ENCODE assay signal across 15 cellular contexts in genomic region chr22:19872779-19873137, GRCh38. TPM values are rescaled to one million over a fixed set of nuclear protein-coding genes. Genes with fewer than 3 reads are reported as not detected.
DNase-seq lines count a peak whose midpoint lies in the region; TF ChIP-seq lines count a peak whose summit lies in the region.
"Had no signal": no experiment of that assay in that cellular context is flagged by ENCODE, and none has a peak within 500 bp of the region (broad histone marks: within the 10 kb centered on the region; RNA-seq: fewer than 3 reads in every experiment).

No MANE protein-coding gene starts in this region.

- WGBS in neuronal stem cell (ENCODE audit: extremely low coverage in 2 of 2, insufficient read length in 2 of 2, insufficient replicate concordance in 1 of 2), 2 donors, result no CpG with 5 or more reads among the region's 7 CpGs

- H3K27me3 ChIP-seq in Peyer's patch (no peaks in the 10 kb centered on the region), neuronal stem cell (ENCODE audit: control insufficient read depth in 3 of 3, insufficient read depth in 3 of 3, low read depth in 1 of 3, low read length in 3 of 3) (no peaks in the 10 kb centered on the region), Caco-2 (replicated peaks; ENCODE audit: control insufficient read depth, insufficient read depth, low read length) (no peaks in the 10 kb centered on the region)
- H3K27me3 ChIP-seq: tibial nerve had no signal

- H2BK15ac ChIP-seq in neuronal stem cell (ENCODE audit: low read length), result peak overlapping the region; percentile 89

- no peak overlapping the region for H3K4ac ChIP-seq in neuronal stem cell (ENCODE audit: low read length)

- H3K36me3 ChIP-seq in Peyer's patch, result peaks cover 0 to 5% (median 0%) of the 10 kb centered on the region in 3 donors
- H3K36me3 ChIP-seq in neuronal stem cell (replicated peaks in 1 of 2; ENCODE audit: control insufficient read depth in 2 of 2, insufficient read depth in 2 of 2, low read length in 2 of 2), result peaks cover 0 to 3% of the 10 kb centered on the region in 2 donors
- H3K36me3 ChIP-seq in Caco-2 (ENCODE audit: control insufficient read depth, insufficient read depth, low read length), result no peaks in the 10 kb centered on the region

- H3K9me3 ChIP-seq in Peyer's patch (no peaks in the 10 kb centered on the region), neuronal stem cell (replicated peaks in 1 of 2; ENCODE audit: control insufficient read depth in 2 of 2, insufficient read depth in 1 of 2, low read depth in 1 of 2, low read length in 2 of 2) (no peaks in the 10 kb centered on the region), Caco-2 (no peaks in the 10 kb centered on the region)
- H3K9me3 ChIP-seq: tibial nerve had no signal

- H3K27me3 Mint-ChIP-seq in type B pancreatic cell, result no peaks in the 10 kb centered on the region
- H3K27me3 Mint-ChIP-seq in Caco-2 (ENCODE audit: insufficient read depth, unreplicated experiment), result no peaks in the 10 kb centered on the region

- H2BK12ac ChIP-seq in neuronal stem cell (ENCODE audit: low read length), result no peak overlapping the region

- H3K4me3 ChIP-seq in Peyer's patch (no peak overlapping the region), neuronal stem cell (ENCODE audit: low read length in 2 of 2) (no peak overlapping the region), Caco-2 (ENCODE audit: low read depth, low read length) (no peak overlapping the region)
- H3K4me3 ChIP-seq: tibial nerve had no signal

- H3K14ac ChIP-seq in neuronal stem cell (ENCODE audit: low read length), result peak overlapping the region; percentile 82

- H3K4me1 ChIP-seq in Peyer's patch (peaks cover 0 to 15% (median 0%) of the 10 kb centered on the region in 4 donors), neuronal stem cell (ENCODE audit: control insufficient read depth in 2 of 2, insufficient read depth in 1 of 2, low read depth in 1 of 2, low read length in 2 of 2) (peaks cover 17 to 18% of the 10 kb centered on the region in 2 donors), Caco-2 (no peaks in the 10 kb centered on the region)

- H3K4me1 Mint-ChIP-seq in type B pancreatic cell (ENCODE audit: unreplicated experiment), result no peaks in the 10 kb centered on the region
- H3K4me1 Mint-ChIP-seq in Caco-2 (ENCODE audit: low read depth, unreplicated experiment), result no peaks in the 10 kb centered on the region

- H3K27ac Mint-ChIP-seq in type B pancreatic cell (no peak overlapping the region), Caco-2 (ENCODE audit: unreplicated experiment) (no peak overlapping the region)
- H3K27ac Mint-ChIP-seq: activated T-cell treated with anti-CD3 and anti-CD28 coated beads, Interleukin-2, amount 50 U/mL, for 72 hours had no signal

- no TSS peak for BruUV-seq in Caco-2 (replicated peaks; lab: Mats Ljungman, UMichigan)

- H3K18ac ChIP-seq in neuronal stem cell (ENCODE audit: low read length), result peak overlapping the region; percentile 70

- TF ChIP-seq POLR2A in Peyer's patch (IDR thresholded peaks at IDR 0.05), result no peak

- H3K27ac ChIP-seq in Peyer's patch (peak overlapping the region in 1 of 4 donors; percentile 3), neuronal stem cell (replicated peaks; ENCODE audit: low read length) (no peak overlapping the region)

- no peak overlapping the region for H2AFZ ChIP-seq in neuronal stem cell (ENCODE audit: low read length)

- no peaks in the 10 kb centered on the region for H3K36me3 Mint-ChIP-seq in type B pancreatic cell
- peaks cover 2% of the 10 kb centered on the region for H3K36me3 Mint-ChIP-seq in Caco-2 (ENCODE audit: insufficient read depth, unreplicated experiment)
- H3K36me3 Mint-ChIP-seq: brain had no signal

- H3K4me2 ChIP-seq in neuronal stem cell (ENCODE audit: insufficient read depth, low read length, poor library complexity, severe bottlenecking), result no peak overlapping the region

- H3K79me1 ChIP-seq in neuronal stem cell (ENCODE audit: low read depth, low read length), result peaks cover 5% of the 10 kb centered on the region

- H2BK5ac ChIP-seq in neuronal stem cell (ENCODE audit: low read length), result peak overlapping the region; percentile 35

- CTCF ChIA-PET in Caco-2 (lab: Charles Lee), result no interaction called here

- DNase-seq in NCI-H345 (lab: John Stamatoyannopoulos, UW) (peak; percentile 6), NCI-H345 treated with DMSO at 0.1 percent for 48 hours (lab: John Stamatoyannopoulos, UW; ENCODE audit: unreplicated experiment) (no peak), DMS79 treated with DMSO at 0.1 percent for 48 hours (lab: John Stamatoyannopoulos, UW) (peak; percentile 44), Peyer's patch (peak in 2 of 3 donors; percentile 48 to 51), neuronal stem cell (ENCODE audit: low spot score) (no peak), type B pancreatic cell (ENCODE audit: extremely low spot score, unreplicated experiment) (no peak), NCI-H1092 treated with DMSO at 0.1 percent for 48 hours (lab: John Stamatoyannopoulos, UW) (no peak), Caco-2 (no peak)
- DNase-seq: activated T-cell treated with anti-CD3 and anti-CD28 coated beads, Interleukin-2, amount 50 U/mL, for 72 hours; DMS 273 treated with DMSO at 0.1 percent for 48 hours; kidney glomerular epithelial cell; SIG-M5 had no signal

- POLR2A ChIA-PET in Caco-2 (lab: Charles Lee), result no interaction called here

- H4K8ac ChIP-seq in neuronal stem cell (ENCODE audit: low read depth, low read length), result peak overlapping the region; percentile 86

- H3K4me3 Mint-ChIP-seq in type B pancreatic cell (no peak overlapping the region), Caco-2 (ENCODE audit: unreplicated experiment) (no peak overlapping the region)
- H3K4me3 Mint-ChIP-seq: activated T-cell treated with anti-CD3 and anti-CD28 coated beads, Interleukin-2, amount 50 U/mL, for 72 hours; brain; neural crest cell had no signal

- no peak overlapping the region for H4K91ac ChIP-seq in neuronal stem cell (ENCODE audit: low read depth, low read length, poor library complexity)

- peak overlapping the region; percentile 24 for H2AK5ac ChIP-seq in neuronal stem cell (ENCODE audit: low read depth, low read length)

- intact Hi-C loops in Caco-2 (cut with micrococcal nuclease; ENCODE audit: unreplicated experiment), result no loop called here

- TF ChIP-seq CTCF in Peyer's patch (IDR thresholded peaks at IDR 0.05) (no peak), type B pancreatic cell (conservative IDR thresholded peaks at IDR 0.05) (no peak), Caco-2 (IDR thresholded peaks at IDR 0.05; ENCODE audit: insufficient read depth in 1 of 2, low read depth in 1 of 2, low read length in 1 of 2, severe bottlenecking in 1 of 2, unreplicated experiment in 1 of 2) (no peak)

- H3K23ac ChIP-seq in neuronal stem cell (ENCODE audit: low read depth, low read length, poor library complexity), result peak overlapping the region; percentile 83

- H3K9me3 Mint-ChIP-seq in type B pancreatic cell (no peaks in the 10 kb centered on the region), Caco-2 (ENCODE audit: unreplicated experiment) (no peaks in the 10 kb centered on the region)
- H3K9me3 Mint-ChIP-seq: activated T-cell treated with anti-CD3 and anti-CD28 coated beads, Interleukin-2, amount 50 U/mL, for 72 hours; brain; neural crest cell had no signal

- H3K9ac ChIP-seq in neuronal stem cell (ENCODE audit: low read depth, low read length, poor library complexity), result no peak overlapping the region

- H2BK120ac ChIP-seq in neuronal stem cell (ENCODE audit: low read depth, low read length), result no peak overlapping the region

RNA-seq across cellular contexts. Expression of gene GNB1L, which starts 18.1 kb away (rescaled TPM):
- total RNA-seq in Peyer's patch, result 1 to 10 TPM; 3.1 to 6.6 (median 4.9) TPM
- polyA plus RNA-seq in neuronal stem cell (2013, experiment 1 of 2), result 7.9 TPM
- polyA plus RNA-seq in neuronal stem cell (2013, experiment 2 of 2), result 8.3 TPM
- total RNA-seq in type B pancreatic cell (ENCODE audit: low replicate concordance), result 7.5 and 7.7 TPM in 2 replicates
- 13.4 and 15.8 TPM in 2 replicates for total RNA-seq in Caco-2 (2022)

RNA-seq across cellular contexts. Expression of gene RTL10, which starts 18.1 kb away (rescaled TPM):
- total RNA-seq in Peyer's patch (10 to 100 TPM in 3 of 4 donors, 1 to 10 TPM in 1; 2.5 to 26.1 (median 22.8) TPM), type B pancreatic cell (ENCODE audit: low replicate concordance) (28.8 and 39.1 TPM in 2 replicates), Caco-2 (2022) (27.5 and 29.7 TPM in 2 replicates)
- polyA plus RNA-seq in neuronal stem cell (2013, experiment 1 of 2), result 9.7 TPM
- polyA plus RNA-seq in neuronal stem cell (2013, experiment 2 of 2), result 10.2 TPM

Comparison
In these comparisons a context has a peak if more than half of its experiments do, and no peak if none do; other contexts are left out.
1. DNase-seq: peak in NCI-H345 (single experiment), DMS79 treated with DMSO at 0.1 percent for 48 hours (single experiment) and Peyer's patch (2 of 3); none in NCI-H345 treated with DMSO at 0.1 percent for 48 hours (single experiment), neuronal stem cell (single experiment), type B pancreatic cell (single experiment), NCI-H1092 treated with DMSO at 0.1 percent for 48 hours (single experiment) and Caco-2 (0 of 2).